Comparison of ENCODE assay signal across 8 cellular contexts in the genomic region with DNA sequence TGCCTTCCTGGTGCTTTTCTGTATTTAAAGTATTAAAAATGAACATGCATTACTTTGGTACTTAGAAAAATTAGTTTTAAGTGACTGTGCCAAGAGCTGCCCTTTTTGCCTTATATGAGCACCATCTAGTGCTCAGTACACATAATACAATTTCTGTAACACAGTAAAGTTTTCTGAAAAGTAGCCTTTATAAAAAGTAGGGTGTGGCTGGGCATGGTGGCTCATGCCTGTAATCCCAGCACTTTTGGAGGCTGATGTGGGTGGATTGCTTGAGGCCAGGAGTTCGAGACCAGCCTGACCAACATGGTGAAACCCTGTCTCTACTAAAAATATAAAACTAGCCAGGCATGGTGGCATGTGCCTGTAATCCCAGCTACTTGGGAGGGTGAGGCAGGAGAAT. TPM values are rescaled to one million over a fixed set of nuclear protein-coding genes. Genes with fewer than 3 reads are reported as not detected.
DNase-seq lines count a peak whose midpoint lies in the region; ATAC-seq, FAIRE-seq and TF ChIP-seq lines count a peak whose summit lies in the region.
"Not testable (repeated sequence)": the region's sequence is repeated elsewhere in the genome, so short reads cannot be mapped to it uniquely, and the experiment has no call there.

No MANE protein-coding gene starts in this region.

- not testable (repeated sequence) for H4K20me1 ChIP-seq in GM23338 (replicated peaks; ENCODE audit: insufficient read depth); SK-N-SH (ENCODE audit: insufficient read depth)

- ATAC-seq in GM23338: not testable (repeated sequence)
- peak in 1 of 2 donors; percentile 41 for ATAC-seq in naive thymus-derived CD8-positive, alpha-beta T cell

- H3F3A ChIP-seq in GM23338 (replicated peaks; ENCODE audit: low read depth); SK-N-SH (replicated peaks; ENCODE audit: insufficient read depth): not testable (repeated sequence)

- not testable (repeated sequence) for H3K4me3 ChIP-seq in GM23338; SK-N-SH (ENCODE audit: low read depth in 2 of 2, low read length in 1 of 2)

- POLR2A ChIA-PET in SK-N-SH (lab: Yijun Ruan, JAX): not testable (repeated sequence)
- POLR2A ChIA-PET in MCF 10A (lab: Yijun Ruan, JAX): interaction anchor here (1.2 kb wide), 1 partner anchor 177 kb away, joined by 4 read pairs; no protein-coding TSS in a partner anchor
- POLR2A ChIA-PET in naive thymus-derived CD8-positive, alpha-beta T cell (lab: Charles Lee): interaction anchor here (0.7 kb wide), 1 partner anchor 404 kb away, joined by 6 read pairs; no protein-coding TSS in a partner anchor

- not testable (repeated sequence) for H3K36me3 ChIP-seq in GM23338 (ENCODE audit: insufficient read depth); SK-N-SH (replicated peaks in 1 of 2; ENCODE audit: control insufficient read depth in 1 of 2, insufficient read depth in 2 of 2, low read length in 1 of 2)

- not testable (repeated sequence) for H3K4me3 Mint-ChIP-seq in GM23338; MCF 10A (ENCODE audit: unreplicated experiment); naive thymus-derived CD8-positive, alpha-beta T cell; type B pancreatic cell

- peak; percentile 77 for FAIRE-seq in D721Med (lab: Jason Lieb, UNC)

- DNase-seq in D721Med (ENCODE audit: insufficient read length, low spot score); type B pancreatic cell (ENCODE audit: extremely low spot score, unreplicated experiment): not testable (repeated sequence)
- DNase-seq in GM23338 (ENCODE audit: low spot score): peak; percentile 5
- peak; percentile 2 for DNase-seq in NCI-H1436 (lab: John Stamatoyannopoulos, UW)
- peak; percentile 11 for DNase-seq in SK-N-SH
- DNase-seq in MCF 10A (ENCODE audit: unreplicated experiment): peak; percentile 64
- DNase-seq in germinal center (ENCODE audit: low spot score): peak; percentile 10
- DNase-seq in naive thymus-derived CD8-positive, alpha-beta T cell: peak in 1 of 10 donors; percentile 16

- H3K27ac ChIP-seq in GM23338 (ENCODE audit: low read depth); SK-N-SH (ENCODE audit: low read depth in 2 of 2, low read length in 1 of 2): not testable (repeated sequence)

- H3K4me1 ChIP-seq in GM23338 (ENCODE audit: insufficient read depth); SK-N-SH (ENCODE audit: control insufficient read depth in 1 of 2, insufficient read depth in 2 of 2, low read depth in 1 of 2, low read length in 1 of 2): not testable (repeated sequence)

- intact Hi-C loops in MCF 10A (cut with micrococcal nuclease): loop anchor here (1.0 to 10.0 kb wide), 5 partner anchors 164 to 740 kb away; no protein-coding TSS in a partner anchor

- not testable (repeated sequence) for H3K36me3 Mint-ChIP-seq in GM23338 (ENCODE audit: low read depth); type B pancreatic cell
- peaks cover 20% of the 10 kb centered on the region for H3K36me3 Mint-ChIP-seq in MCF 10A (ENCODE audit: insufficient read depth, unreplicated experiment)
- peaks cover 0 to 24% (median 5%) of the 10 kb centered on the region in 3 donors for H3K36me3 Mint-ChIP-seq in naive thymus-derived CD8-positive, alpha-beta T cell

- CTCF ChIA-PET in SK-N-SH (lab: Yijun Ruan, JAX) (interaction anchor here (0.7 to 2.2 kb wide), 7 partner anchors 15 to 741 kb away, joined by 3 to 15 read pairs (median 5); no protein-coding TSS in a partner anchor), MCF 10A (lab: Yijun Ruan, JAX) (interaction anchor here (0.6 to 1.2 kb wide), 6 partner anchors 8 to 742 kb away, joined by 3 to 4 read pairs (median 3); no protein-coding TSS in a partner anchor)

- H3K9me3 ChIP-seq in SK-N-SH: not testable (repeated sequence)

- H2AFZ ChIP-seq in GM23338; SK-N-SH (ENCODE audit: low read depth): not testable (repeated sequence)

- not testable (repeated sequence) for H3K27me3 ChIP-seq in GM23338 (ENCODE audit: insufficient read depth); SK-N-SH (ENCODE audit: insufficient read depth)

- H3K79me2 ChIP-seq in GM23338 (replicated peaks; ENCODE audit: insufficient read depth); SK-N-SH (ENCODE audit: insufficient read depth): not testable (repeated sequence)

- peak; percentile 84 for TF ChIP-seq RAD21 in SK-N-SH (IDR thresholded peaks at IDR 0.05; ENCODE audit: low read length)

- not testable (repeated sequence) for TF ChIP-seq EP300 in SK-N-SH (IDR thresholded peaks at IDR 0.05; ENCODE audit: borderline replicate concordance in 1 of 2, low read depth in 1 of 2, low read length in 1 of 2)

- TF ChIP-seq CTCF in D721Med (IDR thresholded peaks at IDR 0.05; ENCODE audit: insufficient read depth, missing control alignments): peak; percentile 61
- peak; percentile 40 to 48 for TF ChIP-seq CTCF in GM23338 (conservative IDR thresholded peaks at IDR 0.05; ENCODE audit: low read depth in 2 of 2)
- TF ChIP-seq CTCF in SK-N-SH (IDR thresholded peaks at IDR 0.05): peak; percentile 72
- TF ChIP-seq CTCF in MCF 10A (IDR thresholded peaks at IDR 0.05; ENCODE audit: unreplicated experiment): peak; percentile 52
- peak; percentile 67 for TF ChIP-seq CTCF in type B pancreatic cell (conservative IDR thresholded peaks at IDR 0.05)

- 89% methylated on average over 1 of the region's 1 CpG for WGBS in SK-N-SH (ENCODE audit: low lambda C conversion rate)

- H3K27ac Mint-ChIP-seq in GM23338; MCF 10A (ENCODE audit: low read depth, unreplicated experiment); type B pancreatic cell: not testable (repeated sequence)
- H3K27ac Mint-ChIP-seq in naive thymus-derived CD8-positive, alpha-beta T cell: peak overlapping the region in 6 of 10 donors; percentile 1 to 88 (median 40)

- H3K4me1 Mint-ChIP-seq in GM23338; MCF 10A (ENCODE audit: insufficient read depth, unreplicated experiment); type B pancreatic cell (ENCODE audit: unreplicated experiment): not testable (repeated sequence)
- peaks cover 19 to 55% (median 42%) of the 10 kb centered on the region in 4 donors for H3K4me1 Mint-ChIP-seq in naive thymus-derived CD8-positive, alpha-beta T cell

- H3K4me2 ChIP-seq in GM23338, SK-N-SH: not testable (repeated sequence)

- H3K9me2 ChIP-seq in GM23338 (ENCODE audit: insufficient read depth); SK-N-SH: not testable (repeated sequence)

- not testable (repeated sequence) for BruUV-seq in MCF 10A (replicated peaks; lab: Mats Ljungman, UMichigan)

- not testable (repeated sequence) for H3K9me3 Mint-ChIP-seq in GM23338; MCF 10A (ENCODE audit: unreplicated experiment); naive thymus-derived CD8-positive, alpha-beta T cell; type B pancreatic cell

- H3K27me3 Mint-ChIP-seq in GM23338 (ENCODE audit: insufficient read depth, low read depth, poor library complexity); MCF 10A (ENCODE audit: insufficient read depth, unreplicated experiment); naive thymus-derived CD8-positive, alpha-beta T cell; type B pancreatic cell: not testable (repeated sequence)

- not testable (repeated sequence) for H3K9ac ChIP-seq in SK-N-SH

TF ChIP-seq in SK-N-SH, 30 proteins besides CTCF, POLR2A, EP300 and RAD21:
- TF ChIP-seq NFIC (IDR thresholded peaks at IDR 0.05; ENCODE audit: borderline replicate concordance) (peak; percentile 37; the same call in 1 of the 2 replicates), SMC3 (IDR thresholded peaks at IDR 0.05; ENCODE audit: low read depth, low read length) (peak; percentile 49)

RNA-seq across cellular contexts. Expression of a gene that starts 45.0 kb away (rescaled TPM):
- 74.4 and 74.6 TPM in 2 replicates for total RNA-seq in GM23338 (2014; rRNA removed; shearing (Covaris generic))
- polyA plus RNA-seq in GM23338 (2016; fragmentation: Nextera tagmentation; extraction: Ambion mirVana): 31.0 and 33.9 TPM in 2 replicates
- polyA plus RNA-seq in SK-N-SH (2012; rRNA removed): 12.8 and 16.3 TPM in 2 replicates
- polyA plus RNA-seq in SK-N-SH (2012; cell fraction: cytosol; rRNA removed): 13.9 and 14.9 TPM in 2 replicates
- 9.5 and 10.5 TPM in 2 replicates for polyA plus RNA-seq in SK-N-SH (2012; cell fraction: nucleus; rRNA removed)
- 83.1 and 89.4 TPM in 2 replicates for total RNA-seq in MCF 10A (2022)
- total RNA-seq in naive thymus-derived CD8-positive, alpha-beta T cell: 10 to 100 TPM; 55.9 to 63.5 TPM
- polyA plus RNA-seq in naive thymus-derived CD8-positive, alpha-beta T cell: 10 to 100 TPM; 26.6 to 35.6 (median 33.5) TPM
- 65.0 and 68.8 TPM in 2 replicates for total RNA-seq in type B pancreatic cell (ENCODE audit: low replicate concordance)
